Comparison of ENCODE assay signal across 8 cellular contexts in genomic region chr11:7548659-7549283, GRCh38. TPM values are rescaled to one million over a fixed set of nuclear protein-coding genes. Genes with fewer than 3 reads are reported as not detected.
A peak's percentile ranks its signal among the peaks of the same experiment; 100 is the strongest.
DNase-seq lines count a peak whose midpoint lies in the region; ATAC-seq, FAIRE-seq and TF ChIP-seq lines count a peak whose summit lies in the region.

No MANE protein-coding gene starts in this region.

- H3K27me3 ChIP-seq in A673 (replicated peaks; ENCODE audit: insufficient read depth, low read depth, low read length, poor library complexity), result no peaks in the 10 kb centered on the region
- no peaks in the 10 kb centered on the region for H3K27me3 ChIP-seq in Panc1 (ENCODE audit: control insufficient read depth, insufficient read depth, low read length)

- H3K4me3 ChIP-seq in A673 (ENCODE audit: low read depth, low read length, poor library complexity, severe bottlenecking), result no peak overlapping the region
- no peak overlapping the region for H3K4me3 ChIP-seq in Panc1 (ENCODE audit: low read depth in 2 of 2, low read length in 2 of 2)

- H3K36me3 ChIP-seq in A673 (ENCODE audit: insufficient read depth, low read length, poor library complexity, severe bottlenecking), result no peaks in the 10 kb centered on the region
- no peaks in the 10 kb centered on the region for H3K36me3 ChIP-seq in Panc1 (ENCODE audit: control insufficient read depth, insufficient read depth, low read length)

- DNase-seq in A673 (ENCODE audit: low spot score) (no peak), GM18507 (ENCODE audit: extremely low spot score, insufficient read length, low read depth) (no peak), Panc1 (ENCODE audit: low read depth, low spot score) (no peak), left colon (peak in 1 of 2 donors; percentile 73), ureter (ENCODE audit: low spot score) (no peak), cortex of kidney (lab: John Stamatoyannopoulos, UW) (no peak), AG08395 (ENCODE audit: low spot score) (no peak)

- in situ Hi-C loops in Panc1 (cut with HindIII; ENCODE audit: low pct_unique_long_range_greater_than_20kb, low sequenced_read_pairs), result no loop called here

- no peak overlapping the region for H3K27ac ChIP-seq in A673 (ENCODE audit: low read depth, low read length, poor library complexity, severe bottlenecking)
- H3K27ac ChIP-seq in Panc1 (ENCODE audit: low read length), result no peak overlapping the region

- POLR2A ChIA-PET in A673 (lab: Charles Lee; ENCODE audit: low non-redundant PET), result no interaction called here
- POLR2A ChIA-PET in Panc1 (lab: Charles Lee), result no interaction called here

- CTCF ChIA-PET in A673 (lab: Charles Lee), result interaction anchor here (1.0 kb wide), 1 partner anchor 109 kb away, joined by 3 read pairs; no protein-coding TSS in a partner anchor
- CTCF ChIA-PET in Panc1 (lab: Charles Lee), result interaction anchor here (0.7 kb wide), 1 partner anchor 77 kb away, joined by 5 read pairs; no protein-coding TSS in a partner anchor

- H3K4me1 ChIP-seq in A673 (ENCODE audit: insufficient read depth, low read length, poor library complexity, severe bottlenecking) (no peaks in the 10 kb centered on the region), Panc1 (ENCODE audit: control insufficient read depth, insufficient read depth, low read length) (no peaks in the 10 kb centered on the region)

- TF ChIP-seq CTCF in A673 (conservative IDR thresholded peaks at IDR 0.05; ENCODE audit: low read depth, low read length) (peak; percentile 36; the same call in 1 of the 2 replicates), Panc1 (IDR thresholded peaks at IDR 0.05) (peak; percentile 71)

- intact Hi-C loops in A673 (cut with micrococcal nuclease; ENCODE audit: unreplicated experiment), result no loop called here
- intact Hi-C loops in Panc1 (cut with micrococcal nuclease; ENCODE audit: unreplicated experiment), result no loop called here
- intact Hi-C loops in left colon (cut with DNase I, micrococcal nuclease), result no loop called here

- FAIRE-seq in GM18507 (lab: Jason Lieb, UNC), result peak; percentile 78

- BruUV-seq in A673 (replicated peaks; lab: Mats Ljungman, UMichigan), result no TSS peak
- BruUV-seq in Panc1 (replicated peaks; lab: Mats Ljungman, UMichigan), result no TSS peak

- ATAC-seq in HG02870 (IDR thresholded peaks at IDR 0.05; ENCODE audit: unreplicated experiment) (peak; percentile 86), Panc1 (peak; percentile 80), left colon (peak; percentile 93)

- H3K9me3 ChIP-seq in A673 (ENCODE audit: low read depth, low read length, poor library complexity, severe bottlenecking) (no peaks in the 10 kb centered on the region), Panc1 (ENCODE audit: control insufficient read depth, insufficient read depth, low read depth, low read length) (no peaks in the 10 kb centered on the region)

RNA-seq across cellular contexts. Expression of gene PPFIBP2, which starts 35.0 kb away (rescaled TPM):
- 5.7 and 6.8 TPM in 2 replicates for total RNA-seq in A673 (2021)
- total RNA-seq in Panc1 (2021; ENCODE audit: unreplicated experiment), result 21.5 TPM
- 25.3 TPM for polyA plus RNA-seq in Panc1 (2012; ENCODE audit: insufficient read length)
- 10 to 100 TPM; 63.5 to 81.1 TPM for total RNA-seq in left colon
- 415 TPM for total RNA-seq in ureter
